ENCODE assay signal across 24 cellular contexts in genomic region chr14:104509673-104510072, GRCh38.
DNase-seq lines count a peak whose midpoint lies in the region; ATAC-seq and TF ChIP-seq lines count a peak whose summit lies in the region.
"Had no signal": no experiment of that assay in that cellular context is flagged by ENCODE, and none has a peak within 500 bp of the region (broad histone marks: within the 10 kb centered on the region; RNA-seq: fewer than 3 reads in every experiment).

No MANE protein-coding gene starts in this region.

- no peaks in the 10 kb centered on the region for H3K27me3 Mint-ChIP-seq in activated CD4-positive, alpha-beta memory T cell treated with anti-CD3 and anti-CD28 coated beads, Interleukin-2, amount 10 ng/mL, durations not matched to agents 7 days and 5 days

- no peaks in the 10 kb centered on the region for H3K79me2 ChIP-seq in DND-41 (ENCODE audit: insufficient read depth, low read length)

- no peak overlapping the region for H2AFZ ChIP-seq in DND-41 (ENCODE audit: low read depth, low read length)

- POLR2A ChIA-PET in activated CD4-positive, alpha-beta memory T cell treated with anti-CD3 and anti-CD28 coated beads, Interleukin-2, amount 10 ng/mL, durations not matched to agents 7 days and 5 days (lab: Charles Lee), result no interaction called here

- H3K4me1 Mint-ChIP-seq in activated CD4-positive, alpha-beta memory T cell treated with anti-CD3 and anti-CD28 coated beads, Interleukin-2, amount 10 ng/mL, durations not matched to agents 7 days and 5 days, result no peaks in the 10 kb centered on the region
- H3K4me1 Mint-ChIP-seq: B cell, mesothelial cell of epicardium, natural killer cell had no signal

- H3K4me2 ChIP-seq in DND-41 (ENCODE audit: insufficient read depth, low read length), result no peak overlapping the region
- H3K4me2 ChIP-seq: KMS-11 had no signal

- DNase-seq in NCI-H1417 (lab: John Stamatoyannopoulos, UW) (peak in 2 of 3 experiments; percentile 17 to 52), NCI-H1417 treated with DMSO at 0.1 percent for 48 hours (lab: John Stamatoyannopoulos, UW) (no peak), DND-41 (no peak), NCI-H1694 treated with DMSO at 0.1 percent for 48 hours (lab: John Stamatoyannopoulos, UW) (peak; percentile 79), iPS-NIHi11 (ENCODE audit: low spot score) (peak; percentile 49), hippocampal formation (lab: John Stamatoyannopoulos, UW) (no peak)
- no peak for DNase-seq in activated CD4-positive, alpha-beta memory T cell treated with anti-CD3 and anti-CD28 coated beads, Interleukin-2, amount 10 ng/mL, durations not matched to agents 7 days and 5 days
- DNase-seq in activated CD4-positive, alpha-beta T cell treated with anti-CD3 and anti-CD28 coated beads for 48 hours, result no peak
- DNase-seq: activated CD8-positive, alpha-beta T cell treated with anti-CD3 and anti-CD28 coated beads, Interleukin-2, amount 10 ng/mL, durations not matched to agents 7 days and 5 days; activated naive CD4-positive, alpha-beta T cell; activated T-cell treated with anti-CD3 and anti-CD28 coated beads, Interleukin-2, amount 50 U/mL, for 24 hours; colonic mucosa; EL; esophagus squamous epithelium; left colon; natural killer cell; NCI-H510A; sigmoid colon; upper lobe of right lung had no signal

- H3K27ac ChIP-seq in DND-41 (ENCODE audit: low read length), result no peak overlapping the region
- H3K27ac ChIP-seq: adrenal gland, colonic mucosa, gastroesophageal sphincter, KMS-11, sigmoid colon, upper lobe of right lung had no signal

- no peaks in the 10 kb centered on the region for H4K20me1 ChIP-seq in DND-41 (ENCODE audit: insufficient read depth, low read length)

- H3K9me3 Mint-ChIP-seq in activated CD4-positive, alpha-beta memory T cell treated with anti-CD3 and anti-CD28 coated beads, Interleukin-2, amount 10 ng/mL, durations not matched to agents 7 days and 5 days, result no peaks in the 10 kb centered on the region
- H3K9me3 Mint-ChIP-seq: activated T-cell treated with anti-CD3 and anti-CD28 coated beads, Interleukin-2, amount 50 U/mL, for 24 hours; natural killer cell had no signal

- H3K27ac Mint-ChIP-seq in activated CD4-positive, alpha-beta memory T cell treated with anti-CD3 and anti-CD28 coated beads, Interleukin-2, amount 10 ng/mL, durations not matched to agents 7 days and 5 days, result no peak overlapping the region
- H3K27ac Mint-ChIP-seq: activated CD8-positive, alpha-beta T cell treated with anti-CD3 and anti-CD28 coated beads, Interleukin-2, amount 10 ng/mL, durations not matched to agents 7 days and 5 days; activated T-cell treated with anti-CD3 and anti-CD28 coated beads, Interleukin-2, amount 50 U/mL, for 24 hours; B cell; mesothelial cell of epicardium; natural killer cell had no signal

- H3K36me3 Mint-ChIP-seq in activated CD4-positive, alpha-beta memory T cell treated with anti-CD3 and anti-CD28 coated beads, Interleukin-2, amount 10 ng/mL, durations not matched to agents 7 days and 5 days (ENCODE audit: low read depth), result no peaks in the 10 kb centered on the region
- H3K36me3 Mint-ChIP-seq: mesothelial cell of epicardium, natural killer cell had no signal

- no peaks in the 10 kb centered on the region for H3K9me3 ChIP-seq in DND-41 (ENCODE audit: insufficient read depth, low read length, severe bottlenecking)
- H3K9me3 ChIP-seq: adrenal gland, colonic mucosa, esophagus squamous epithelium, sigmoid colon, upper lobe of right lung had no signal

- no peaks in the 10 kb centered on the region for H3K27me3 ChIP-seq in DND-41 (ENCODE audit: insufficient read depth, low read length, poor library complexity)
- H3K27me3 ChIP-seq: colonic mucosa had no signal

- peak; percentile 30 for TF ChIP-seq CTCF in DND-41 (IDR thresholded peaks at IDR 0.05; ENCODE audit: borderline replicate concordance, extremely low read depth, low read length, poor library complexity, severe bottlenecking)

- no peak overlapping the region for H3K4me3 ChIP-seq in DND-41 (ENCODE audit: low read depth in 1 of 2, low read length in 2 of 2)
- H3K4me3 ChIP-seq: adrenal gland, colonic mucosa, esophagus squamous epithelium, gastroesophageal sphincter, sigmoid colon, upper lobe of right lung had no signal

- H3K4me1 ChIP-seq in DND-41 (ENCODE audit: insufficient read depth, low read length), result no peaks in the 10 kb centered on the region
- H3K4me1 ChIP-seq: adrenal gland, colonic mucosa, gastroesophageal sphincter, sigmoid colon, upper lobe of right lung had no signal

- CTCF ChIA-PET in activated CD4-positive, alpha-beta memory T cell treated with anti-CD3 and anti-CD28 coated beads, Interleukin-2, amount 10 ng/mL, durations not matched to agents 7 days and 5 days (lab: Charles Lee), result no interaction called here

- H3K4me3 Mint-ChIP-seq in activated CD4-positive, alpha-beta memory T cell treated with anti-CD3 and anti-CD28 coated beads, Interleukin-2, amount 10 ng/mL, durations not matched to agents 7 days and 5 days, result no peak overlapping the region
- H3K4me3 Mint-ChIP-seq: activated CD8-positive, alpha-beta T cell treated with anti-CD3 and anti-CD28 coated beads, Interleukin-2, amount 10 ng/mL, durations not matched to agents 7 days and 5 days; activated T-cell treated with anti-CD3 and anti-CD28 coated beads, Interleukin-2, amount 50 U/mL, for 24 hours; B cell; mesothelial cell of epicardium; natural killer cell had no signal

- H3K36me3 ChIP-seq in DND-41 (ENCODE audit: insufficient read depth, low read length), result no peaks in the 10 kb centered on the region
- H3K36me3 ChIP-seq: adrenal gland, colonic mucosa, esophagus squamous epithelium, gastroesophageal sphincter, sigmoid colon, upper lobe of right lung had no signal

- ATAC-seq in DND-41 (ENCODE audit: insufficient read depth, low read depth), result no peak
- ATAC-seq: activated CD8-positive, alpha-beta T cell treated with anti-CD3 and anti-CD28 coated beads, Interleukin-2, amount 10 ng/mL, durations not matched to agents 7 days and 5 days; gastroesophageal sphincter; left colon; natural killer cell; upper lobe of right lung had no signal

- no peak overlapping the region for H3K9ac ChIP-seq in DND-41 (ENCODE audit: low read depth, low read length)
- H3K9ac ChIP-seq: KMS-11 had no signal

Comparison
In these comparisons a context has a peak if more than half of its experiments do, and no peak if none do; other contexts are left out.
1. DNase-seq: peak in NCI-H1417 (2 of 3), NCI-H1694 treated with DMSO at 0.1 percent for 48 hours (single experiment) and iPS-NIHi11 (single experiment); none in NCI-H1417 treated with DMSO at 0.1 percent for 48 hours (single experiment), DND-41 (single experiment), hippocampal formation (0 of 2), activated CD4-positive, alpha-beta memory T cell treated with anti-CD3 and anti-CD28 coated beads, Interleukin-2, amount 10 ng/mL, durations not matched to agents 7 days and 5 days (single experiment) and activated CD4-positive, alpha-beta T cell treated with anti-CD3 and anti-CD28 coated beads for 48 hours (single experiment).